In genomic region chr20:62030834-62031434, GRCh38 we compare ENCODE assay signal across 9 cellular contexts. TPM values are rescaled to one million over a fixed set of nuclear protein-coding genes. Genes with fewer than 3 reads are reported as not detected.
DNase-seq lines count a peak whose midpoint lies in the region; ATAC-seq, FAIRE-seq and TF ChIP-seq lines count a peak whose summit lies in the region.
"Had no signal": no experiment of that assay in that cellular context is flagged by ENCODE, and none has a peak within 500 bp of the region (broad histone marks: within the 10 kb centered on the region; RNA-seq: fewer than 3 reads in every experiment).

No MANE protein-coding gene starts in this region.

- TSS peak; percentile 27 for BruUV-seq in HepG2 (replicated peaks; lab: Mats Ljungman, UMichigan)

- H3K4me2 ChIP-seq in GM23338: no peak overlapping the region
- peak overlapping the region; percentile 44 for H3K4me2 ChIP-seq in HepG2 (ENCODE audit: low read depth, low read length)

- H3K36me3 ChIP-seq in GM23338 (ENCODE audit: insufficient read depth): no peaks in the 10 kb centered on the region
- 0 out of 5 replicates have a peak, but pooled peaks cover 0 to 2% of the 10 kb centered on the region in 2 experiments for H3K36me3 ChIP-seq in HepG2 (replicated peaks in 1 of 2; ENCODE audit: control insufficient read depth in 1 of 2, insufficient read depth in 2 of 2, low read length in 2 of 2)
- no peaks in the 10 kb centered on the region for H3K36me3 ChIP-seq in stomach

- peak overlapping the region; percentile 32; the same call in 1 of the 2 replicates for H3K27ac ChIP-seq in GM23338 (ENCODE audit: low read depth)
- peak overlapping the region; percentile 59 for H3K27ac ChIP-seq in HepG2 (ENCODE audit: extremely low read length, insufficient read depth, low read length)
- H3K27ac ChIP-seq in stomach: peak overlapping the region in 1 of 5 donors; percentile 42

- peak; percentile 72 for FAIRE-seq in HepG2 (lab: Jason Lieb, UNC)

- no peak for TF ChIP-seq EP300 in HepG2 (IDR thresholded peaks at IDR 0.05; ENCODE audit: low read depth in 2 of 2, low read length in 2 of 2)
- no peak for TF ChIP-seq EP300 in HepG2 (CRISPR knock-in tag; IDR thresholded peaks at IDR 0.05; ENCODE audit: borderline replicate concordance)
- TF ChIP-seq EP300 in stomach (IDR thresholded peaks at IDR 0.05): no peak

- no peaks in the 10 kb centered on the region for H3F3A ChIP-seq in GM23338 (replicated peaks; ENCODE audit: low read depth)

- H3K4me3 Mint-ChIP-seq in GM23338 (no peak overlapping the region), T-helper 17 cell (peak overlapping the region; percentile 71)

- H3K4me1 ChIP-seq in GM23338 (ENCODE audit: insufficient read depth) (peaks cover 29% of the 10 kb centered on the region), HepG2 (ENCODE audit: insufficient read depth, low read length) (peaks cover 72% of the 10 kb centered on the region), stomach (peaks cover 7 to 58% (median 39%) of the 10 kb centered on the region in 4 donors)

- H3K27me3 Mint-ChIP-seq in GM23338 (ENCODE audit: insufficient read depth, low read depth, poor library complexity) (peaks cover 9% of the 10 kb centered on the region), T-helper 17 cell (no peaks in the 10 kb centered on the region)

- WGBS in HepG2 (ENCODE audit: low lambda C conversion rate): 42% methylated on average over 14 of the region's 14 CpGs
- 57 to 68% (median 64%) methylated on average over 14 of the region's 14 CpGs for WGBS in stomach, 5 donors

- ATAC-seq in GM23338 (no peak), T-helper 17 cell (peak; percentile 81), HepG2 (peak; percentile 86)

- H3K9me3 ChIP-seq in T-helper 17 cell (ENCODE audit: control insufficient read depth, low read length, poor library complexity, severe bottlenecking): no peaks in the 10 kb centered on the region
- no peaks in the 10 kb centered on the region for H3K9me3 ChIP-seq in HepG2 (ENCODE audit: low read length)
- H3K9me3 ChIP-seq in stomach: no peaks in the 10 kb centered on the region

- peaks cover 55% of the 10 kb centered on the region for H3K4me1 Mint-ChIP-seq in GM23338
- peaks cover 54% of the 10 kb centered on the region for H3K4me1 Mint-ChIP-seq in T-helper 17 cell

- H3K79me2 ChIP-seq in GM23338 (replicated peaks; ENCODE audit: insufficient read depth) (peaks cover 100% of the 10 kb centered on the region), HepG2 (ENCODE audit: insufficient read depth, low read length) (peaks cover 90% of the 10 kb centered on the region)

- POLR2A ChIA-PET in HepG2 (lab: Yijun Ruan, JAX): interaction anchor here (1.5 kb wide), 1 partner anchor 36 kb away, joined by 4 read pairs; no protein-coding TSS in a partner anchor

- intact Hi-C loops in HepG2 (cut with micrococcal nuclease; ENCODE audit: unreplicated experiment) (no loop called here), stomach (cut with DNase I; ENCODE audit: low total_unique reads) (no loop called here)

- no peaks in the 10 kb centered on the region for H3K36me3 Mint-ChIP-seq in GM23338 (ENCODE audit: low read depth)
- no peaks in the 10 kb centered on the region for H3K36me3 Mint-ChIP-seq in T-helper 17 cell (ENCODE audit: low read depth)

- in situ Hi-C loops in GM13976 (cut with MboI; ENCODE audit: low sequenced_read_pairs, unreplicated experiment) (no loop called here), HepG2 (cut with HindIII; ENCODE audit: extremely low pct_ligation_motif_present, low pct_unique_long_range_greater_than_20kb) (no loop called here)

- no peaks in the 10 kb centered on the region for H3K9me2 ChIP-seq in GM23338 (ENCODE audit: insufficient read depth)

- CTCF ChIA-PET in HepG2 (lab: Yijun Ruan, JAX; ENCODE audit: low intra/inter-chr PET ratio, low total read pairs): no interaction called here

- peak; percentile 43; the same call in 1 of the 2 replicates for TF ChIP-seq RAD21 in HepG2 (CRISPR knock-in tag; IDR thresholded peaks at IDR 0.05)

- DNase-seq in GM13976 (ENCODE audit: low spot score) (peak; percentile 78), GM23338 (ENCODE audit: low spot score) (no peak), T-helper 17 cell (no peak), HepG2 (ENCODE audit: low spot score) (peak; percentile 51), midbrain (lab: John Stamatoyannopoulos, UW) (no peak), stomach (no peak), NCI-H1436 (lab: John Stamatoyannopoulos, UW) (no peak), NCI-H446 treated with DMSO at 0.1 percent for 48 hours (lab: John Stamatoyannopoulos, UW) (no peak)
- DNase-seq: NCI-H2171 had no signal

- TF ChIP-seq POLR2A in HepG2 (IDR thresholded peaks at IDR 0.05; ENCODE audit: insufficient read depth in 1 of 2, low read depth in 2 of 2, low read length in 2 of 2) (no peak), stomach (IDR thresholded peaks at IDR 0.05) (no peak)

- no peak for TF ChIP-seq CTCF in GM13976 (IDR thresholded peaks at IDR 0.05; ENCODE audit: borderline replicate concordance, control extremely low read depth, extremely low read depth, insufficient read depth, missing control alignments)
- no peak for TF ChIP-seq CTCF in GM23338 (conservative IDR thresholded peaks at IDR 0.05; ENCODE audit: low read depth in 2 of 2)
- no peak for TF ChIP-seq CTCF in HepG2 (CRISPR knock-in tag; IDR thresholded peaks at IDR 0.05)
- TF ChIP-seq CTCF in stomach (IDR thresholded peaks at IDR 0.05): no peak

- no peak overlapping the region for H2AFZ ChIP-seq in GM23338
- no peak overlapping the region for H2AFZ ChIP-seq in HepG2 (ENCODE audit: low read length)

- H3K27ac Mint-ChIP-seq in GM23338: peak overlapping the region; percentile 78; the same call in 1 of the 2 replicates
- H3K27ac Mint-ChIP-seq in T-helper 17 cell: peak overlapping the region; percentile 96

- H3K9ac ChIP-seq in HepG2 (ENCODE audit: insufficient read depth, low read depth, low read length): 0 out of 2 replicates have a peak overlapping the region, but pooled peaks have one; percentile 10

- H3K27me3 ChIP-seq in GM23338 (ENCODE audit: insufficient read depth): no peaks in the 10 kb centered on the region
- no peaks in the 10 kb centered on the region for H3K27me3 ChIP-seq in HepG2 (ENCODE audit: control insufficient read depth in 1 of 2, insufficient read depth in 2 of 2, low read length in 2 of 2)
- no peaks in the 10 kb centered on the region for H3K27me3 ChIP-seq in stomach

- H3K4me3 ChIP-seq in GM23338 (no peak overlapping the region), HepG2 (replicated peaks in 1 of 3; ENCODE audit: insufficient read depth in 1 of 3, low read depth in 2 of 3, low read length in 3 of 3) (no peak overlapping the region; a peak in 1 of 6 replicates), stomach (no peak overlapping the region)

- peaks cover 80% of the 10 kb centered on the region for H4K20me1 ChIP-seq in GM23338 (replicated peaks; ENCODE audit: insufficient read depth)
- H4K20me1 ChIP-seq in HepG2 (ENCODE audit: insufficient read depth, low read length): peaks cover 35% of the 10 kb centered on the region

- H3K9me3 Mint-ChIP-seq in GM23338: no peaks in the 10 kb centered on the region

TF ChIP-seq in GM23338, 12 proteins besides CTCF, POLR2A, EP300 and RAD21 (continues in another document):
- TF ChIP-seq STAT1 (IDR thresholded peaks at IDR 0.05; ENCODE audit: unreplicated experiment) (no peak), ZNF331 (CRISPR knock-in tag; IDR thresholded peaks at IDR 0.05; ENCODE audit: low read depth) (no peak), ZNF114 (CRISPR knock-in tag; IDR thresholded peaks at IDR 0.05) (no peak), POLR2AphosphoS5 (IDR thresholded peaks at IDR 0.05; ENCODE audit: low read depth) (no peak), EZH2 (IDR thresholded peaks at IDR 0.05; ENCODE audit: low read depth, unreplicated experiment) (no peak)

TF ChIP-seq in HepG2, 621 proteins besides CTCF, POLR2A, EP300 and RAD21 (continues in another document):
- TF ChIP-seq ZBTB7A (CRISPR knock-in tag; IDR thresholded peaks at IDR 0.05) (no peak), IKZF5 (CRISPR knock-in tag; IDR thresholded peaks at IDR 0.05) (peak; percentile 73), ZFP37 (CRISPR knock-in tag; IDR thresholded peaks at IDR 0.05; ENCODE audit: borderline replicate concordance) (peak; percentile 84)

RNA-seq across cellular contexts. Expression of gene TAF4, which starts 34.7 kb away (rescaled TPM):
- 33.9 and 60.0 TPM in 2 replicates for total RNA-seq in GM23338 (2014; rRNA removed; shearing (Covaris generic))
- polyA plus RNA-seq in GM23338 (2016; fragmentation: Nextera tagmentation; extraction: Ambion mirVana): 7.2 and 7.8 TPM in 2 replicates
- 10 to 100 TPM; 17.8 to 19.5 TPM for total RNA-seq in T-helper 17 cell
- total RNA-seq in HepG2 (2016; rRNA removed; fragmentation: Illumina TruSeq; extraction: Trizol): 12.0 and 12.2 TPM in 2 replicates
- total RNA-seq in HepG2 (2016; cell fraction: cytosol; rRNA removed; fragmentation: Illumina TruSeq; extraction: Trizol; ENCODE audit: low read depth): 13.2 and 13.9 TPM in 2 replicates
- 10.5 and 10.7 TPM in 2 replicates for total RNA-seq in HepG2 (2016; cell fraction: insoluble cytoplasmic fraction; rRNA removed; fragmentation: Illumina TruSeq; extraction: Trizol)
- total RNA-seq in HepG2 (2016; cell fraction: membrane; rRNA removed; fragmentation: Illumina TruSeq; extraction: Trizol): 14.0 and 18.0 TPM in 2 replicates
- 14.1 and 16.1 TPM in 2 replicates for total RNA-seq in HepG2 (2016; cell fraction: nucleus; rRNA removed; fragmentation: Illumina TruSeq; extraction: Trizol)
- 5.9 and 6.6 TPM in 2 replicates for polyA plus RNA-seq in HepG2 (2011; rRNA removed)
- polyA plus RNA-seq in HepG2 (2011; cell fraction: cytosol; rRNA removed): 5.5 and 6.6 TPM in 2 replicates
- 27.0 and 32.1 TPM in 2 replicates for polyA plus RNA-seq in HepG2 (2011; cell fraction: nucleus; rRNA removed)
- polyA plus RNA-seq in HepG2 (2012): 18.4 and 21.6 TPM in 2 replicates
- 2.0 and 2.2 TPM in 2 replicates for polyA plus RNA-seq in HepG2 (2016; cell fraction: cytosol; fragmentation: Illumina TruSeq; extraction: Trizol; ENCODE audit: low read depth)
- 19.2 and 31.8 TPM in 2 replicates for polyA plus RNA-seq in HepG2 (2016; cell fraction: insoluble cytoplasmic fraction; fragmentation: Illumina TruSeq; extraction: Trizol; ENCODE audit: low read depth)
- polyA plus RNA-seq in HepG2 (2016; cell fraction: membrane; fragmentation: Illumina TruSeq; extraction: Trizol; ENCODE audit: low read depth): 8.0 and 10.2 TPM in 2 replicates
- 44.2 and 48.9 TPM in 2 replicates for polyA plus RNA-seq in HepG2 (2016; cell fraction: nucleus; fragmentation: Illumina TruSeq; extraction: Trizol; ENCODE audit: insufficient read depth, low read depth)
- polyA minus RNA-seq in HepG2 (2011; rRNA and poly(A)+ RNA removed; ENCODE audit: low replicate concordance): 9.9 and 36.8 TPM in 2 replicates
- 21.1 and 21.8 TPM in 2 replicates for polyA minus RNA-seq in HepG2 (2011; cell fraction: cytosol; rRNA and poly(A)+ RNA removed)
- 21.1 and 25.4 TPM in 2 replicates for polyA minus RNA-seq in HepG2 (2011; cell fraction: nucleus; rRNA and poly(A)+ RNA removed)
- total RNA-seq in stomach: 10 to 100 TPM in 4 of 5 donors, 1 to 10 TPM in 1; 9.5 to 33.9 (median 22.6) TPM
- polyA plus RNA-seq in stomach: 1 to 10 TPM; 3.2 to 4.3 (median 3.8) TPM

Comparison
In these comparisons a context has a peak if more than half of its experiments do, and no peak if none do; other contexts are left out.
1. DNase-seq: peak in GM13976 (single experiment) and HepG2 (single experiment); none in GM23338 (single experiment), T-helper 17 cell (0 of 3), midbrain (single experiment), stomach (single experiment), NCI-H1436 (single experiment) and NCI-H446 treated with DMSO at 0.1 percent for 48 hours (single experiment).